ENCODE assay signal across 1 cellular context in the genomic region with DNA sequence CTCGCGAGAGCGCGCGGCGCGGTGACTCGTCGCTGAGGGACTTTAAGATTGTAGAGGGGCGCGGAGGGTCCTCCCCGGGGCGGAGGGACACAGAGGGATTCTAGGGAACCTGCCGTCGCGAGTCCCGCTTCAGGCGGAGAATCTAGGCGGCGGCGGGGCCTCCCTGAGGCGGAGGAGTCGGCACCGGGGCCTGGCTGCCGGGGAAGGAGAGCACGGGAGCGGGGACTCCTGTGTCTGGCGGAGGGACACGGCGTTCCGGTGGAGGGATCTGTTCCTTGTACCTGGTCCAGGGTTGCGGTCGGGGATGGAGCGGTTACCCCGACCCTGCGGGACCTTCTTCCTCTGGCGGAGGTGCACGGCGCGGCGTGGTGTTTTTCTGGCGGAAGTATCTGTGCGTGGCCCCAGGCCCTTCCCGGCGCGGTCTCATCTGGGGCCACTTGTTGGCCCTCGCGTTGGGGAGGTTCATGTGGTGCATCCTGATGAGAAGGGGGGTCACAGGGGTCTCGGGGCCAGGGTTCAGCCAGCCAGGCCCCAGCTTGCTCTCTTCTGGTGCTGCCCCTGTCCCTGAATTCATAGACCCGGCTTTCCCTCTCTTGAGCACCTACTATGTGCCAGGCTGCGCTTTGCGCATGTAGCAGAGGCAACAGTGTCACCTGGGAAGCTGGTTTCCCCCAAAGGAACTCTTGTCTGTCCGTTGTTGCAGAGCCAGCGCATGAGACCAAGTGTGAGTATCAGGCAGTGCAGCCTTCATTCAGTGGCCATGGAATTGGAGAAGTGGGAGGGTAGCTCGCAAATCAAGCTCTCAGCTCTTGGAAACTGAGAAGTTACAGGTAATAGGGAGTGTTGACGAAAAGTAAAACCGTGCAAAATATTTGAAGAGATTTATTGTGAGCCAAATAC.
TF ChIP-seq lines count a peak whose summit lies in the region.

No MANE protein-coding gene starts in this region.

TF ChIP-seq in HEK293, 187 proteins besides CTCF, POLR2A, EP300 and RAD21 (continued from another document and continues in another):
- TF ChIP-seq, protein P1, sequence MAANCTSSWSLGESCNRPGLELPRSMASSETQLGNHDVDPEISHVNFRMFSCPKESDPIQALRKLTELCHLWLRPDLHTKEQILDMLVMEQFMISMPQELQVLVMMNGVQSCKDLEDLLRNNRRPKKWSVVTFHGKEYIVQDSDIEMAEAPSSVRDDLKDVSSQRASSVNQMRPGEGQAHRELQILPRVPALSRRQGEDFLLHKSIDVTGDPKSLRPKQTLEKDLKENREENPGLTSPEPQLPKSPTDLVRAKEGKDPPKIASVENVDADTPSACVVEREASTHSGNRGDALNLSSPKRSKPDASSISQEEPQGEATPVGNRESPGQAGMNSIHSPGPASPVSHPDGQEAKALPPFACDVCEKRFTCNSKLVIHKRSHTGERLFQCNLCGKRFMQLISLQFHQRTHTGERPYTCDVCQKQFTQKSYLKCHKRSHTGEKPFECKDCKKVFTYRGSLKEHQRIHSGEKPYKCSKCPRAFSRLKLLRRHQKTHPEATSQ (tag by site-specific recombination; IDR thresholded peaks at IDR 0.05) = peak; percentile 99
- TF ChIP-seq ZEB2 (tag by site-specific recombination; IDR thresholded peaks at IDR 0.05) (peak; percentile 100), SP3 (tag by site-specific recombination; IDR thresholded peaks at IDR 0.05) (peak; percentile 81), ZNF174 (tag by site-specific recombination; IDR thresholded peaks at IDR 0.05) (peak; percentile 89), KLF7 (tag by site-specific recombination; IDR thresholded peaks at IDR 0.05; ENCODE audit: borderline replicate concordance) (peak; percentile 94), ZNF248 (tag by site-specific recombination; IDR thresholded peaks at IDR 0.05) (no peak), IKZF3 (tag by site-specific recombination; IDR thresholded peaks at IDR 0.05) (peak; percentile 88), ZNF138 (tag by site-specific recombination; IDR thresholded peaks at IDR 0.05; ENCODE audit: borderline replicate concordance) (no peak), ZNF585B (tag by site-specific recombination; IDR thresholded peaks at IDR 0.05) (peak; percentile 30), ZNF529 (tag by site-specific recombination; IDR thresholded peaks at IDR 0.05; ENCODE audit: insufficient replicate concordance) (peak; percentile 37), SP2 (tag by site-specific recombination; IDR thresholded peaks at IDR 0.05) (peak; percentile 71), ZNF654 (tag by site-specific recombination; IDR thresholded peaks at IDR 0.05; ENCODE audit: low read depth) (0 out of 2 replicates have a peak, but pooled peaks have one; percentile 4), ZNF600 (tag by site-specific recombination; IDR thresholded peaks at IDR 0.05) (peak; percentile 93), ZNF311 (tag by site-specific recombination; IDR thresholded peaks at IDR 0.05; ENCODE audit: borderline replicate concordance) (no peak), HOXD13 (CRISPR knock-in tag; IDR thresholded peaks at IDR 0.05; ENCODE audit: borderline replicate concordance) (peak; percentile 50; the same call in 1 of the 2 replicates), ZSCAN16 (tag by site-specific recombination; IDR thresholded peaks at IDR 0.05) (0 out of 2 replicates have a peak, but pooled peaks have one; percentile 38), ZNF747 (tag by site-specific recombination; IDR thresholded peaks at IDR 0.05) (peak; percentile 67; the same call in 1 of the 2 replicates), ZNF23 (tag by site-specific recombination; IDR thresholded peaks at IDR 0.05; ENCODE audit: borderline replicate concordance) (peak; percentile 79), ZNF610 (tag by site-specific recombination; IDR thresholded peaks at IDR 0.05; ENCODE audit: borderline replicate concordance) (peak; percentile 97), ZNF221 (tag by site-specific recombination; IDR thresholded peaks at IDR 0.05; ENCODE audit: borderline replicate concordance) (peak; percentile 37; the same call in 1 of the 2 replicates), KLF16 (tag by site-specific recombination; IDR thresholded peaks at IDR 0.05) (peak; percentile 99), ZNF121 (tag by site-specific recombination; IDR thresholded peaks at IDR 0.05) (peak; percentile 81), ZNF133 (tag by site-specific recombination; IDR thresholded peaks at IDR 0.05) (peak; percentile 83), ZNF19 (tag by site-specific recombination; IDR thresholded peaks at IDR 0.05; ENCODE audit: low read depth) (peak; percentile 75; the same call in 1 of the 2 replicates), ZNF501 (tag by site-specific recombination; IDR thresholded peaks at IDR 0.05) (peak; percentile 91), ZNF155 (tag by site-specific recombination; IDR thresholded peaks at IDR 0.05) (peak; percentile 47; the same call in 1 of the 2 replicates), ZNF214 (tag by site-specific recombination; IDR thresholded peaks at IDR 0.05; ENCODE audit: borderline replicate concordance) (no peak), ZNF324 (tag by site-specific recombination; IDR thresholded peaks at IDR 0.05) (peak; percentile 99), PRDM1 (tag by site-specific recombination; IDR thresholded peaks at IDR 0.05) (no peak), ZNF394 (tag by site-specific recombination; IDR thresholded peaks at IDR 0.05; ENCODE audit: borderline replicate concordance) (peak; percentile 85), KLF8 (tag by site-specific recombination; IDR thresholded peaks at IDR 0.05) (peak; percentile 64; the same call in 1 of the 2 replicates), ZNF426 (tag by site-specific recombination; IDR thresholded peaks at IDR 0.05) (no peak), ZNF211 (tag by site-specific recombination; IDR thresholded peaks at IDR 0.05; ENCODE audit: low read depth) (0 out of 2 replicates have a peak, but pooled peaks have one; percentile 22), BCL11B (tag by site-specific recombination; IDR thresholded peaks at IDR 0.05; ENCODE audit: low read depth) (peak; percentile 96), ZNF48 (tag by site-specific recombination; IDR thresholded peaks at IDR 0.05) (peak; percentile 56; the same call in 1 of the 2 replicates), GLIS2 (tag by site-specific recombination; IDR thresholded peaks at IDR 0.05) (0 out of 2 replicates have a peak, but pooled peaks have one; percentile 4), GLIS1 (tag by site-specific recombination; IDR thresholded peaks at IDR 0.05) (0 out of 2 replicates have a peak, but pooled peaks have one; percentile 0), ZNF830 (tag by site-specific recombination; IDR thresholded peaks at IDR 0.05; ENCODE audit: low read depth) (no peak), TRIM28 (IDR thresholded peaks at IDR 0.05; ENCODE audit: borderline replicate concordance, low read length) (peak; percentile 44; the same call in 1 of the 2 replicates), MEIS1 (CRISPR knock-in tag; IDR thresholded peaks at IDR 0.05; ENCODE audit: borderline replicate concordance) (no peak), SP7 (tag by site-specific recombination; IDR thresholded peaks at IDR 0.05) (peak; percentile 96), ZNF366 (tag by site-specific recombination; conservative IDR thresholded peaks at IDR 0.05) (peak; percentile 60), ZNF473 (tag by site-specific recombination; IDR thresholded peaks at IDR 0.05) (peak; percentile 100), ZSCAN30 (tag by site-specific recombination; IDR thresholded peaks at IDR 0.05) (peak; percentile 98), ZNF423 (tag by site-specific recombination; IDR thresholded peaks at IDR 0.05) (no peak)
- TF ChIP-seq, protein P2, sequence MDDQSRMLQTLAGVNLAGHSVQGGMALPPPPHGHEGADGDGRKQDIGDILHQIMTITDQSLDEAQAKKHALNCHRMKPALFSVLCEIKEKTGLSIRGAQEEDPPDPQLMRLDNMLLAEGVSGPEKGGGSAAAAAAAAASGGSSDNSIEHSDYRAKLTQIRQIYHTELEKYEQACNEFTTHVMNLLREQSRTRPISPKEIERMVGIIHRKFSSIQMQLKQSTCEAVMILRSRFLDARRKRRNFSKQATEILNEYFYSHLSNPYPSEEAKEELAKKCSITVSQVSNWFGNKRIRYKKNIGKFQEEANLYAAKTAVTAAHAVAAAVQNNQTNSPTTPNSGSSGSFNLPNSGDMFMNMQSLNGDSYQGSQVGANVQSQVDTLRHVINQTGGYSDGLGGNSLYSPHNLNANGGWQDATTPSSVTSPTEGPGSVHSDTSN (CRISPR knock-in tag; IDR thresholded peaks at IDR 0.05) = no peak; the same call in 1 of the 2 replicates
- TF ChIP-seq, protein P3, sequence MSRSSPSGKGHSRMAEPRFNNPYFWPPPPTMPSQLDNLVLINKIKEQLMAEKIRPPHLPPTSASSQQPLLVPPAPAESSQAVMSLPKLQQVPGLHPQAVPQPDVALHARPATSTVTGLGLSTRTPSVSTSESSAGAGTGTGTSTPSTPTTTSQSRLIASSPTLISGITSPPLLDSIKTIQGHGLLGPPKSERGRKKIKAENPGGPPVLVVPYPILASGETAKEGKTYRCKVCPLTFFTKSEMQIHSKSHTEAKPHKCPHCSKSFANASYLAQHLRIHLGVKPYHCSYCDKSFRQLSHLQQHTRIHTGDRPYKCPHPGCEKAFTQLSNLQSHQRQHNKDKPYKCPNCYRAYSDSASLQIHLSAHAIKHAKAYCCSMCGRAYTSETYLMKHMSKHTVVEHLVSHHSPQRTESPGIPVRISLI (tag by site-specific recombination; IDR thresholded peaks at IDR 0.05) = peak; percentile 80; the same call in 1 of the 2 replicates
- TF ChIP-seq, protein P4, sequence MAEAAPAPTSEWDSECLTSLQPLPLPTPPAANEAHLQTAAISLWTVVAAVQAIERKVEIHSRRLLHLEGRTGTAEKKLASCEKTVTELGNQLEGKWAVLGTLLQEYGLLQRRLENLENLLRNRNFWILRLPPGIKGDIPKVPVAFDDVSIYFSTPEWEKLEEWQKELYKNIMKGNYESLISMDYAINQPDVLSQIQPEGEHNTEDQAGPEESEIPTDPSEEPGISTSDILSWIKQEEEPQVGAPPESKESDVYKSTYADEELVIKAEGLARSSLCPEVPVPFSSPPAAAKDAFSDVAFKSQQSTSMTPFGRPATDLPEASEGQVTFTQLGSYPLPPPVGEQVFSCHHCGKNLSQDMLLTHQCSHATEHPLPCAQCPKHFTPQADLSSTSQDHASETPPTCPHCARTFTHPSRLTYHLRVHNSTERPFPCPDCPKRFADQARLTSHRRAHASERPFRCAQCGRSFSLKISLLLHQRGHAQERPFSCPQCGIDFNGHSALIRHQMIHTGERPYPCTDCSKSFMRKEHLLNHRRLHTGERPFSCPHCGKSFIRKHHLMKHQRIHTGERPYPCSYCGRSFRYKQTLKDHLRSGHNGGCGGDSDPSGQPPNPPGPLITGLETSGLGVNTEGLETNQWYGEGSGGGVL (tag by site-specific recombination; IDR thresholded peaks at IDR 0.05) = peak; percentile 96
- TF ChIP-seq, protein P5, sequence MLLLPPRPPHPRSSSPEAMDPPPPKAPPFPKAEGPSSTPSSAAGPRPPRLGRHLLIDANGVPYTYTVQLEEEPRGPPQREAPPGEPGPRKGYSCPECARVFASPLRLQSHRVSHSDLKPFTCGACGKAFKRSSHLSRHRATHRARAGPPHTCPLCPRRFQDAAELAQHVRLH (tag by site-specific recombination; IDR thresholded peaks at IDR 0.05) = peak; percentile 96
- TF ChIP-seq, protein P6, sequence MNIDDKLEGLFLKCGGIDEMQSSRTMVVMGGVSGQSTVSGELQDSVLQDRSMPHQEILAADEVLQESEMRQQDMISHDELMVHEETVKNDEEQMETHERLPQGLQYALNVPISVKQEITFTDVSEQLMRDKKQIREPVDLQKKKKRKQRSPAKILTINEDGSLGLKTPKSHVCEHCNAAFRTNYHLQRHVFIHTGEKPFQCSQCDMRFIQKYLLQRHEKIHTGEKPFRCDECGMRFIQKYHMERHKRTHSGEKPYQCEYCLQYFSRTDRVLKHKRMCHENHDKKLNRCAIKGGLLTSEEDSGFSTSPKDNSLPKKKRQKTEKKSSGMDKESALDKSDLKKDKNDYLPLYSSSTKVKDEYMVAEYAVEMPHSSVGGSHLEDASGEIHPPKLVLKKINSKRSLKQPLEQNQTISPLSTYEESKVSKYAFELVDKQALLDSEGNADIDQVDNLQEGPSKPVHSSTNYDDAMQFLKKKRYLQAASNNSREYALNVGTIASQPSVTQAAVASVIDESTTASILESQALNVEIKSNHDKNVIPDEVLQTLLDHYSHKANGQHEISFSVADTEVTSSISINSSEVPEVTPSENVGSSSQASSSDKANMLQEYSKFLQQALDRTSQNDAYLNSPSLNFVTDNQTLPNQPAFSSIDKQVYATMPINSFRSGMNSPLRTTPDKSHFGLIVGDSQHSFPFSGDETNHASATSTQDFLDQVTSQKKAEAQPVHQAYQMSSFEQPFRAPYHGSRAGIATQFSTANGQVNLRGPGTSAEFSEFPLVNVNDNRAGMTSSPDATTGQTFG (tag by site-specific recombination; IDR thresholded peaks at IDR 0.05; ENCODE audit: borderline replicate concordance) = peak; percentile 87; the same call in 1 of the 2 replicates
- TF ChIP-seq, protein P7, sequence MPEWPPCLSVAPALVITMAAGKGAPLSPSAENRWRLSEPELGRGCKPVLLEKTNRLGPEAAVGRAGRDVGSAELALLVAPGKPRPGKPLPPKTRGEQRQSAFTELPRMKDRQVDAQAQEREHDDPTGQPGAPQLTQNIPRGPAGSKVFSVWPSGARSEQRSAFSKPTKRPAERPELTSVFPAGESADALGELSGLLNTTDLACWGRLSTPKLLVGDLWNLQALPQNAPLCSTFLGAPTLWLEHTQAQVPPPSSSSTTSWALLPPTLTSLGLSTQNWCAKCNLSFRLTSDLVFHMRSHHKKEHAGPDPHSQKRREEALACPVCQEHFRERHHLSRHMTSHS (tag by site-specific recombination; IDR thresholded peaks at IDR 0.05) = peak; percentile 40; the same call in 1 of the 2 replicates
- TF ChIP-seq, protein P8, sequence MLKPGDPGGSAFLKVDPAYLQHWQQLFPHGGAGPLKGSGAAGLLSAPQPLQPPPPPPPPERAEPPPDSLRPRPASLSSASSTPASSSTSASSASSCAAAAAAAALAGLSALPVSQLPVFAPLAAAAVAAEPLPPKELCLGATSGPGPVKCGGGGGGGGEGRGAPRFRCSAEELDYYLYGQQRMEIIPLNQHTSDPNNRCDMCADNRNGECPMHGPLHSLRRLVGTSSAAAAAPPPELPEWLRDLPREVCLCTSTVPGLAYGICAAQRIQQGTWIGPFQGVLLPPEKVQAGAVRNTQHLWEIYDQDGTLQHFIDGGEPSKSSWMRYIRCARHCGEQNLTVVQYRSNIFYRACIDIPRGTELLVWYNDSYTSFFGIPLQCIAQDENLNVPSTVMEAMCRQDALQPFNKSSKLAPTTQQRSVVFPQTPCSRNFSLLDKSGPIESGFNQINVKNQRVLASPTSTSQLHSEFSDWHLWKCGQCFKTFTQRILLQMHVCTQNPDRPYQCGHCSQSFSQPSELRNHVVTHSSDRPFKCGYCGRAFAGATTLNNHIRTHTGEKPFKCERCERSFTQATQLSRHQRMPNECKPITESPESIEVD (tag by site-specific recombination; IDR thresholded peaks at IDR 0.05) = peak; percentile 36; the same call in 1 of the 2 replicates
- TF ChIP-seq, protein P9, sequence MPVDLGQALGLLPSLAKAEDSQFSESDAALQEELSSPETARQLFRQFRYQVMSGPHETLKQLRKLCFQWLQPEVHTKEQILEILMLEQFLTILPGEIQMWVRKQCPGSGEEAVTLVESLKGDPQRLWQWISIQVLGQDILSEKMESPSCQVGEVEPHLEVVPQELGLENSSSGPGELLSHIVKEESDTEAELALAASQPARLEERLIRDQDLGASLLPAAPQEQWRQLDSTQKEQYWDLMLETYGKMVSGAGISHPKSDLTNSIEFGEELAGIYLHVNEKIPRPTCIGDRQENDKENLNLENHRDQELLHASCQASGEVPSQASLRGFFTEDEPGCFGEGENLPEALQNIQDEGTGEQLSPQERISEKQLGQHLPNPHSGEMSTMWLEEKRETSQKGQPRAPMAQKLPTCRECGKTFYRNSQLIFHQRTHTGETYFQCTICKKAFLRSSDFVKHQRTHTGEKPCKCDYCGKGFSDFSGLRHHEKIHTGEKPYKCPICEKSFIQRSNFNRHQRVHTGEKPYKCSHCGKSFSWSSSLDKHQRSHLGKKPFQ (tag by site-specific recombination; IDR thresholded peaks at IDR 0.05) = peak; percentile 77; the same call in 1 of the 2 replicates
